Comparison of ENCODE assay signal across 22 cellular contexts in the genomic region with DNA sequence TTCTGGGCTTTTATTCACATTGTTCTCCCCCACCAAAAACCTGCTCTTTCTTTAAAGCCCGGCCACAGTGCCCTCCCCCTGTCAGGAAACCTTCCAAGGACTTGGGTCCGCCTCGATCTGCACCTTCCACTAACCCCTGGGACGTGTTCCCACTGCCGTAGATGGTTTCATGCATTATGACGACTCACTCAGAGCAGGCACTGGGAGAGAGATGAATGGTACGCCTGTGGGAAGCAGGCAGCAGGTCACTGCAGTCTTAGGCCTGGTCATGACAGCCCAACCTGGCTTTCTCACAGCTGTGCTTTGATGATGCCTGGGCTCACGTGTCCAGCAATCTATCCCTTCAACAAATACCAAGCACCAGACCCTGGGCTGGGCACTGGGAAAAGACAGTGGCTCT.
"Had no signal": no experiment of that assay in that cellular context is flagged by ENCODE, and none has a peak within 500 bp of the region (broad histone marks: within the 10 kb centered on the region; RNA-seq: fewer than 3 reads in every experiment).

No MANE protein-coding gene starts in this region.

- H3K27me3 ChIP-seq: brain microvascular endothelial cell had no signal

- ATAC-seq: activated T-cell treated with anti-CD3 and anti-CD28 coated beads, Interleukin-2, amount 50 U/mL, for 72 hours; Panc1 had no signal

- H3K27ac ChIP-seq: brain microvascular endothelial cell, RWPE1 had no signal

- H3K36me3 Mint-ChIP-seq: activated naive CD4-positive, alpha-beta T cell treated with anti-CD3 and anti-CD28 coated beads, Interleukin-2, amount 10 ng/mL, durations not matched to agents 7 days and 5 days had no signal

- DNase-seq: activated CD4-positive, alpha-beta T cell treated with anti-CD3 and anti-CD28 coated beads for 48 hours; activated CD4-positive, alpha-beta T cell treated with anti-CD3 and anti-CD28 coated beads, Interleukin-2, amount 50 U/mL, for 4 hours; activated CD4-positive, CD25-positive, alpha-beta regulatory T cell treated with anti-CD3 and anti-CD28 coated beads, Interleukin-2, amount 50 U/mL, for 72 hours; activated gamma-delta T cell treated with Interleukin-2 at 50 U/mL for 16 hours; activated naive CD4-positive, alpha-beta T cell treated with anti-CD3 and anti-CD28 coated beads, Interleukin-2, amount 10 ng/mL, durations not matched to agents 7 days and 5 days; activated naive CD8-positive, alpha-beta T cell treated with anti-CD3 and anti-CD28 coated beads for 36 hours; activated T-cell treated with anti-CD3 and anti-CD28 coated beads for 4 hours; activated T-cell treated with anti-CD3 and anti-CD28 coated beads, Interleukin-2, amount 50 U/mL, for 72 hours; brain microvascular endothelial cell; MM.1S; NCI-H1105; NCI-H1436; NCI-H1694 treated with DMSO at 0.1 percent for 48 hours; NCI-H2029 treated with DMSO at 0.1 percent for 48 hours; NCI-H524 treated with DMSO at 0.1 percent for 48 hours; NCI-H748 treated with DMSO at 0.1 percent for 48 hours; SHP77 treated with DMSO at 0.1 percent for 48 hours had no signal

- H3K4me3 Mint-ChIP-seq: activated naive CD4-positive, alpha-beta T cell treated with anti-CD3 and anti-CD28 coated beads, Interleukin-2, amount 10 ng/mL, durations not matched to agents 7 days and 5 days; activated naive CD8-positive, alpha-beta T cell treated with anti-CD3 and anti-CD28 coated beads for 36 hours; activated T-cell treated with anti-CD3 and anti-CD28 coated beads, Interleukin-2, amount 50 U/mL, for 72 hours; central memory CD8-positive, alpha-beta T cell; T-helper 1 cell treated with Interleukin-12 subunit alpha and Interleukin-12 subunit beta and Interleukin-4 antibody, amounts not matched to agents 30 μg/mL and 1 μg/mL, for 36 hours had no signal

- H3K9me3 Mint-ChIP-seq: activated naive CD4-positive, alpha-beta T cell treated with anti-CD3 and anti-CD28 coated beads, Interleukin-2, amount 10 ng/mL, durations not matched to agents 7 days and 5 days; activated T-cell treated with anti-CD3 and anti-CD28 coated beads, Interleukin-2, amount 50 U/mL, for 72 hours; activated T-helper 2 cell treated with anti-CD3 and anti-CD28 coated beads, Interferon-gamma antibody, Interleukin-2, Interleukin-4, amounts not matched to agents 10 μg/mL and 5 μg/mL and 100 μg/mL, durations not matched to agents 14 hours and 24 hours and 36 hours; central memory CD8-positive, alpha-beta T cell; T-helper 1 cell treated with Interleukin-12 subunit alpha and Interleukin-12 subunit beta and Interleukin-4 antibody, amounts not matched to agents 30 μg/mL and 1 μg/mL, for 36 hours had no signal

- H3K36me3 ChIP-seq: brain microvascular endothelial cell had no signal
